19 cellular contexts compared by ENCODE assay signal in the genomic region with DNA sequence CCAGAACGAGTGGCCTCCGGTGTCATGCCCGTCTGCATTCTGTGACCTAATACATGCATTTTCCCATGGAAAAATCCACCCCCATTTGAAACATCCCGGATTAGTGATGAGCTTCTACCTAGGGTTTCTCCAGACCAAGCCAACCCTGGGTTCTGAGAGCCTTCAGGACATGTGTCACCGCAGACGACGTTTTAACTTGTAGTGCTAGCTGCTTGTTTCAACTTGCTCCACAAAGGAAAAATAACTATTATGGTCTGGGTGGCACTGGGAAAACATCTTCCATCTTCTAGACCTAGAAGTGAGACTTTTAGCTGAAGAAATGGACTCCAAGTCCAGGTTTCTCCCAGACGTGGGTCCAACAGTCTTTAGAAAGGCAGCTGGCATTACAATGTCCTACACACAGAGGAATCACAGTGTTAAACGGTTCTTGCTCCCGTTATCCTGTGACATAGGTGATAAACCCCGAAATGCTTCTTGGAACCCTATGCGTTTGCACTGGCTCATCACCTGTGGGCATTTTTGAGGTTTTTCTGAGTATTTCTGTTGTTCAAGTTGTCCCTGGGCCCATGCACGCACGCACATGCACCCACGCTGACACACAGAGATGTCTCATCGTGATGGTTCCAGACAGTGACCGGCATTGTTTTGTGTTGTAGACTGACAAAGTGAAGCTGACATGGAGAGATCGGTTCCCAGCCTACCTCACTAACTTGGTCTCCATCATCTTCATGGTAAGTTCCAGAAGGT.
"Had no signal": no experiment of that assay in that cellular context is flagged by ENCODE, and none has a peak within 500 bp of the region (broad histone marks: within the 10 kb centered on the region; RNA-seq: fewer than 3 reads in every experiment).

No MANE protein-coding gene starts in this region.

- H3K27me3 ChIP-seq: adrenal gland, Peyer's patch had no signal

- DNase-seq: activated CD4-positive, alpha-beta T cell treated with anti-CD3 and anti-CD28 coated beads for 4 hours; activated CD8-positive, alpha-beta memory T cell treated with anti-CD3 and anti-CD28 coated beads, Interleukin-2, amount 50 U/mL, for 4 hours; activated CD8-positive, alpha-beta T cell treated with anti-CD3 and anti-CD28 coated beads for 36 hours; activated naive CD4-positive, alpha-beta T cell treated with anti-CD3 and anti-CD28 coated beads, Interleukin-2, amount 50 U/mL, for 16 hours; activated naive CD8-positive, alpha-beta T cell treated with anti-CD3 and anti-CD28 coated beads, Interleukin-2, amount 10 ng/mL, durations not matched to agents 7 days and 5 days; adrenal gland; anterior cingulate cortex; Karpas-422; NCI-H1105 treated with DMSO at 0.1 percent for 48 hours; NCI-H1436 treated with DMSO at 0.1 percent for 48 hours; NCI-H187; NCI-H2081; NCI-H510A treated with DMSO at 0.1 percent for 48 hours; Peyer's patch; SHP77 had no signal

- H3K27ac ChIP-seq: adrenal gland, Peyer's patch, SJSA1 had no signal

- H3K4me1 Mint-ChIP-seq: activated naive CD8-positive, alpha-beta T cell treated with anti-CD3 and anti-CD28 coated beads, Interleukin-2, amount 10 ng/mL, durations not matched to agents 7 days and 5 days had no signal

- H3K36me3 ChIP-seq: adrenal gland, Peyer's patch, SJSA1 had no signal

- H3K4me3 ChIP-seq: adrenal gland, K562, Peyer's patch, SJSA1 had no signal

- H3K36me3 Mint-ChIP-seq: activated naive CD8-positive, alpha-beta T cell treated with anti-CD3 and anti-CD28 coated beads, Interleukin-2, amount 10 ng/mL, durations not matched to agents 7 days and 5 days had no signal

- H3K4me3 Mint-ChIP-seq: activated CD8-positive, alpha-beta T cell treated with anti-CD3 and anti-CD28 coated beads for 36 hours; activated naive CD8-positive, alpha-beta T cell treated with anti-CD3 and anti-CD28 coated beads, Interleukin-2, amount 10 ng/mL, durations not matched to agents 7 days and 5 days; T-helper 1 cell treated with Interleukin-12 subunit alpha and Interleukin-12 subunit beta and Interleukin-4 antibody, amounts not matched to agents 30 μg/mL and 1 μg/mL, for 36 hours had no signal

- ATAC-seq: activated CD4-positive, CD25-positive, alpha-beta regulatory T cell treated with anti-CD3 and anti-CD28 coated beads, Interleukin-2, amount 50 U/mL, for 24 hours; activated CD8-positive, alpha-beta T cell treated with anti-CD3 and anti-CD28 coated beads for 36 hours; K562 had no signal

- H3K9me3 Mint-ChIP-seq: activated CD8-positive, alpha-beta T cell treated with anti-CD3 and anti-CD28 coated beads for 36 hours; activated naive CD8-positive, alpha-beta T cell treated with anti-CD3 and anti-CD28 coated beads, Interleukin-2, amount 10 ng/mL, durations not matched to agents 7 days and 5 days; T-helper 1 cell treated with Interleukin-12 subunit alpha and Interleukin-12 subunit beta and Interleukin-4 antibody, amounts not matched to agents 30 μg/mL and 1 μg/mL, for 36 hours had no signal

- H3K27me3 Mint-ChIP-seq: activated CD8-positive, alpha-beta T cell treated with anti-CD3 and anti-CD28 coated beads for 36 hours had no signal

- H3K27ac Mint-ChIP-seq: activated CD8-positive, alpha-beta T cell treated with anti-CD3 and anti-CD28 coated beads for 36 hours; activated naive CD8-positive, alpha-beta T cell treated with anti-CD3 and anti-CD28 coated beads, Interleukin-2, amount 10 ng/mL, durations not matched to agents 7 days and 5 days; T-helper 1 cell treated with Interleukin-12 subunit alpha and Interleukin-12 subunit beta and Interleukin-4 antibody, amounts not matched to agents 30 μg/mL and 1 μg/mL, for 36 hours had no signal

- FAIRE-seq: K562 had no signal

- H3K4me1 ChIP-seq: adrenal gland had no signal

- H3K9me3 ChIP-seq: adrenal gland, Peyer's patch, SJSA1 had no signal
